Comparison of ENCODE assay signal across 17 cellular contexts in genomic region chr18:62334110-62334509, GRCh38. TPM values are rescaled to one million over a fixed set of nuclear protein-coding genes. Genes with fewer than 3 reads are reported as not detected.
A peak's percentile ranks its signal among the peaks of the same experiment; 100 is the strongest.
DNase-seq lines count a peak whose midpoint lies in the region; ATAC-seq, FAIRE-seq and TF ChIP-seq lines count a peak whose summit lies in the region.
"Had no signal": no experiment of that assay in that cellular context is flagged by ENCODE, and none has a peak within 500 bp of the region (broad histone marks: within the 10 kb centered on the region; RNA-seq: fewer than 3 reads in every experiment).

No MANE protein-coding gene starts in this region.

- H3K9me3 ChIP-seq in neural progenitor cell (ENCODE audit: low read depth): no peaks in the 10 kb centered on the region
- H3K9me3 ChIP-seq: thoracic aorta had no signal

- H3K4me3 ChIP-seq in retinal pigment epithelial cell (ENCODE audit: low read length): no peak overlapping the region
- H3K4me3 ChIP-seq in neural progenitor cell: no peak overlapping the region
- H3K4me3 ChIP-seq: GM12878, thoracic aorta had no signal

- no peaks in the 10 kb centered on the region for H4K20me1 ChIP-seq in neural progenitor cell (ENCODE audit: low read depth)

- H3K9me3 Mint-ChIP-seq in neural progenitor cell: no peaks in the 10 kb centered on the region
- H3K9me3 Mint-ChIP-seq: activated B cell treated with CpG ODN at 0.5 μM for 24 hours had no signal

- no peaks in the 10 kb centered on the region for H3K36me3 Mint-ChIP-seq in neural progenitor cell

- no peak overlapping the region for H3K27ac ChIP-seq in neural progenitor cell
- H3K27ac ChIP-seq: thoracic aorta had no signal

- TF ChIP-seq CTCF in retinal pigment epithelial cell (conservative IDR thresholded peaks at IDR 0.05; ENCODE audit: low read depth, low read length) (no peak), neural progenitor cell (IDR thresholded peaks at IDR 0.05) (no peak)

- DNase-seq in ELR (ENCODE audit: low read depth) (peak; percentile 71), RCC 7860 (ENCODE audit: low spot score) (peak; percentile 88), retinal pigment epithelial cell (ENCODE audit: low read depth) (peak; percentile 62), MV-4-11 (lab: John Stamatoyannopoulos, UW) (no peak), NCI-H146 treated with DMSO at 0.1 percent for 48 hours (lab: John Stamatoyannopoulos, UW; ENCODE audit: unreplicated experiment) (no peak), GM19239 (ENCODE audit: insufficient read length, low spot score) (no peak), neural progenitor cell (ENCODE audit: low spot score) (no peak)
- DNase-seq: activated B cell treated with CpG ODN at 0.5 μM for 24 hours; activated naive CD4-positive, alpha-beta T cell; C1 segment of cervical spinal cord; DND-41; NCI-H1092 treated with DMSO at 0.1 percent for 48 hours had no signal

- H3K36me3 ChIP-seq in neural progenitor cell: no peaks in the 10 kb centered on the region
- H3K36me3 ChIP-seq: thoracic aorta had no signal

- peaks cover 11% of the 10 kb centered on the region for H3K4me1 ChIP-seq in neural progenitor cell

- peaks cover 11% of the 10 kb centered on the region for H3F3A ChIP-seq in neural progenitor cell (ENCODE audit: low read depth)

- no peak overlapping the region for H3K4me2 ChIP-seq in neural progenitor cell

- H3K27me3 Mint-ChIP-seq in neural progenitor cell (ENCODE audit: insufficient read depth, low read depth): peaks cover 17% of the 10 kb centered on the region

- H3K27me3 ChIP-seq in neural progenitor cell: peaks cover 6% of the 10 kb centered on the region

- H3K4me3 Mint-ChIP-seq in neural progenitor cell: no peak overlapping the region
- H3K4me3 Mint-ChIP-seq: activated B cell treated with CpG ODN at 0.5 μM for 24 hours had no signal

- ATAC-seq in esophagus mucosa: peak; percentile 82
- ATAC-seq: GM12878 had no signal

- H2AFZ ChIP-seq in neural progenitor cell (replicated peaks): no peak overlapping the region

- no peak overlapping the region for H3K27ac Mint-ChIP-seq in neural progenitor cell
- H3K27ac Mint-ChIP-seq: activated B cell treated with CpG ODN at 0.5 μM for 24 hours, progenitor cell of endocrine pancreas had no signal

- FAIRE-seq in RCC 7860 (lab: Jason Lieb, UNC) (peak; percentile 79), GM19239 (lab: Jason Lieb, UNC) (no peak)
- FAIRE-seq: GM12878 had no signal

- no peak overlapping the region for H3K9ac ChIP-seq in neural progenitor cell

- peaks cover 18% of the 10 kb centered on the region for H3K4me1 Mint-ChIP-seq in neural progenitor cell
- H3K4me1 Mint-ChIP-seq: activated B cell treated with CpG ODN at 0.5 μM for 24 hours had no signal

- H3K79me2 ChIP-seq in neural progenitor cell (ENCODE audit: low read depth): no peaks in the 10 kb centered on the region

RNA-seq across cellular contexts. Expression of gene TNFRSF11A, which starts 9.0 kb away (rescaled TPM):
- 5.7 TPM for total RNA-seq in esophagus mucosa
- total RNA-seq in neural progenitor cell (ENCODE audit: low replicate concordance): 0.47 and 1.1 TPM in 2 replicates
- total RNA-seq: OCI-LY7 had no signal

Comparison
In these comparisons a context has a peak if more than half of its experiments do, and no peak if none do; other contexts are left out.
1. DNase-seq: peak in ELR (single experiment), RCC 7860 (single experiment) and retinal pigment epithelial cell (single experiment); none in MV-4-11 (single experiment), NCI-H146 treated with DMSO at 0.1 percent for 48 hours (single experiment), GM19239 (single experiment) and neural progenitor cell (single experiment).